14 cellular contexts compared by ENCODE assay signal in the genomic region with DNA sequence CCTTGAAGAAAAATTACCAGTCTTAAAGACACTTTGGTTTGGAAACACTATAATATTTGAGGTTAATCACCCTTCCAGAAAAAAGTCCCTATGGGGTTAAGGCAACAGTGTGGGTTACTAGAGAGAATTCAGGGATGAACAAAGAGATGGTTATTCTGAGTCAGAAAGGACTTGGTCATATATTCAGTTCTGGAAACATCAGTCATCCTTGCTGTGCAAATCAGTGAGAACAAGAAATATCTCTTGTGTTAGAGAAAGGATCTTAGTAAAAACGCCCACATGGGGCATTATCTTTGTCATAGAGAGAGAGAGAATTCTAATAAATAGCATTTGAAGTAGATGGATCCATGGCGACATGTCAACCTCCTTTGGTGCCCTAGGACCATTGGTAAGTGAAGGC. TPM values are rescaled to one million over a fixed set of nuclear protein-coding genes. Genes with fewer than 3 reads are reported as not detected.
A peak's percentile ranks its signal among the peaks of the same experiment; 100 is the strongest.
DNase-seq lines count a peak whose midpoint lies in the region; ATAC-seq lines count a peak whose summit lies in the region.
"Had no signal": no experiment of that assay in that cellular context is flagged by ENCODE, and none has a peak within 500 bp of the region (broad histone marks: within the 10 kb centered on the region; RNA-seq: fewer than 3 reads in every experiment).

No MANE protein-coding gene starts in this region.

- H3K4me3 ChIP-seq in adipocyte (ENCODE audit: low read length): no peak overlapping the region
- H3K4me3 ChIP-seq: prostate gland, stomach had no signal

- no peak overlapping the region for H3K9ac ChIP-seq in adipocyte (ENCODE audit: low read length)

- peak; percentile 8 for DNase-seq in adipocyte (ENCODE audit: low read depth)
- DNase-seq in renal cortical epithelial cell (ENCODE audit: low read depth): peak; percentile 63
- DNase-seq in ureter (ENCODE audit: low spot score): no peak
- DNase-seq in GF-D8 (lab: John Stamatoyannopoulos, UW): no peak
- DNase-seq: effector memory CD8-positive, alpha-beta T cell; hippocampal formation; NCI-H2171 treated with DMSO at 0.1 percent for 48 hours; stimulated activated CD4-positive, alpha-beta T cell treated with anti-CD3 and anti-CD28 coated beads, Interleukin-4, amount 100 ng/mL, for 24 hours; stomach; T1000 had no signal

- no peaks in the 10 kb centered on the region for H3K36me3 ChIP-seq in adipocyte (ENCODE audit: control insufficient read depth, insufficient read depth, low read length, severe bottlenecking)
- H3K36me3 ChIP-seq: prostate gland, stomach had no signal

- peaks cover 33% of the 10 kb centered on the region for H3K4me1 ChIP-seq in adipocyte (ENCODE audit: control insufficient read depth, insufficient read depth, low read length)
- H3K4me1 ChIP-seq: prostate gland, stomach had no signal

- no peaks in the 10 kb centered on the region for H3K9me3 ChIP-seq in adipocyte (ENCODE audit: control insufficient read depth, low read length)
- H3K9me3 ChIP-seq: prostate gland, stomach had no signal

- ATAC-seq in GM18870 (IDR thresholded peaks at IDR 0.05; ENCODE audit: unreplicated experiment) (peak; percentile 88), HG02870 (IDR thresholded peaks at IDR 0.05; ENCODE audit: unreplicated experiment) (peak; percentile 97), GM21786 (IDR thresholded peaks at IDR 0.05; ENCODE audit: unreplicated experiment) (no peak)
- ATAC-seq: effector memory CD8-positive, alpha-beta T cell had no signal

- H3K27me3 ChIP-seq in adipocyte (replicated peaks; ENCODE audit: control insufficient read depth, insufficient read depth, low read length): no peaks in the 10 kb centered on the region
- H3K27me3 ChIP-seq: stomach had no signal

RNA-seq across cellular contexts. Expression of a gene that starts 59.4 kb away (rescaled TPM):
- total RNA-seq in renal cortical epithelial cell: 0.99 and 5.2 TPM in 2 replicates
- 1.7 TPM for total RNA-seq in ureter

Comparison
In these comparisons a context has a peak if more than half of its experiments do, and no peak if none do; other contexts are left out.
1. DNase-seq: peak in adipocyte (single experiment) and renal cortical epithelial cell (single experiment); none in ureter (single experiment) and GF-D8 (single experiment).